ENCODE assay signal across 1 cellular context in the genomic region with DNA sequence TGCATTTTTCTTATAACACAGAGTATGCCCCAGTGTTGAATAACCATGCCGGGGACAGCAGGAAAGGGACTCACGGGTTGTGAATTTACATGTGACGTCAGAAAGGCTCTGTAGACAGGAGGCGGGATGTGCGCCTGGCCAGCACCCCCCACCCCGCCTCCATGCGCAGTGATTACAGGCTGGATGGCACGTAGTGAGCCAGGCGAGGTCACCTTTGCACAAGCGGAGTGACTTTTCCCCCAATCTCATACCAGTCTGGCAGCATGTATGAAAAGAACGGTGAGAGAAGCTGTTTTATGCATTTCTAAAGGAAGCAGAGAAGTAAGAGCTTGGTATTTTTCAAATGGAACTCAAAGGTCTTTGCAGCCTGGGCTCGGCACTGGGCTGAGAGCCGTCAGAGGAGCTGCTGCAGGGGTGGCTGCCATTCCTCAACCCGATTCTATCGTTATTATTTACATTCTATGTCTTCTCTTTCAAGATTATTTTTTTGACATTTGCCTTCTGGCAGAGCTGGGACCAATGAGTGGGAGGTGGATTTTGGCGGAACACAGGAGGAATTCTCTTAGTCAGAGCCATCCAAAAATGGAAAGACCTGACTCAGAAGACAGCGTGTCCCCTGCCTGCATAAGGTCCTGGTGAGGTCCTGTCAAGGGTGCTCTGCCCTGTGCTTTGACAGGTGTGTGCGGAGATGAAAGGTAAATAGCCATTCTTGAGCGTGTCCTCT.
A peak's percentile ranks its signal among the peaks of the same experiment; 100 is the strongest.
TF ChIP-seq lines count a peak whose summit lies in the region.

No MANE protein-coding gene starts in this region.

TF ChIP-seq in K562, 482 proteins besides CTCF, POLR2A, EP300 and RAD21 (continued from another document):
- TF ChIP-seq, protein P1, sequence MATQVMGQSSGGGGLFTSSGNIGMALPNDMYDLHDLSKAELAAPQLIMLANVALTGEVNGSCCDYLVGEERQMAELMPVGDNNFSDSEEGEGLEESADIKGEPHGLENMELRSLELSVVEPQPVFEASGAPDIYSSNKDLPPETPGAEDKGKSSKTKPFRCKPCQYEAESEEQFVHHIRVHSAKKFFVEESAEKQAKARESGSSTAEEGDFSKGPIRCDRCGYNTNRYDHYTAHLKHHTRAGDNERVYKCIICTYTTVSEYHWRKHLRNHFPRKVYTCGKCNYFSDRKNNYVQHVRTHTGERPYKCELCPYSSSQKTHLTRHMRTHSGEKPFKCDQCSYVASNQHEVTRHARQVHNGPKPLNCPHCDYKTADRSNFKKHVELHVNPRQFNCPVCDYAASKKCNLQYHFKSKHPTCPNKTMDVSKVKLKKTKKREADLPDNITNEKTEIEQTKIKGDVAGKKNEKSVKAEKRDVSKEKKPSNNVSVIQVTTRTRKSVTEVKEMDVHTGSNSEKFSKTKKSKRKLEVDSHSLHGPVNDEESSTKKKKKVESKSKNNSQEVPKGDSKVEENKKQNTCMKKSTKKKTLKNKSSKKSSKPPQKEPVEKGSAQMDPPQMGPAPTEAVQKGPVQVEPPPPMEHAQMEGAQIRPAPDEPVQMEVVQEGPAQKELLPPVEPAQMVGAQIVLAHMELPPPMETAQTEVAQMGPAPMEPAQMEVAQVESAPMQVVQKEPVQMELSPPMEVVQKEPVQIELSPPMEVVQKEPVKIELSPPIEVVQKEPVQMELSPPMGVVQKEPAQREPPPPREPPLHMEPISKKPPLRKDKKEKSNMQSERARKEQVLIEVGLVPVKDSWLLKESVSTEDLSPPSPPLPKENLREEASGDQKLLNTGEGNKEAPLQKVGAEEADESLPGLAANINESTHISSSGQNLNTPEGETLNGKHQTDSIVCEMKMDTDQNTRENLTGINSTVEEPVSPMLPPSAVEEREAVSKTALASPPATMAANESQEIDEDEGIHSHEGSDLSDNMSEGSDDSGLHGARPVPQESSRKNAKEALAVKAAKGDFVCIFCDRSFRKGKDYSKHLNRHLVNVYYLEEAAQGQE (CRISPR knock-in tag; IDR thresholded peaks at IDR 0.05; ENCODE audit: low read depth) = no peak
- TF ChIP-seq PURB (CRISPR knock-in tag; IDR thresholded peaks at IDR 0.05; ENCODE audit: low read depth) (no peak), TEAD2 (tag; IDR thresholded peaks at IDR 0.05) (no peak), FOSL1 (tag; conservative IDR thresholded peaks at IDR 0.05) (no peak), PCBP2 (IDR thresholded peaks at IDR 0.05; ENCODE audit: low read depth, low read length, poor library complexity, severe bottlenecking) (no peak), NCOA2 (IDR thresholded peaks at IDR 0.05; ENCODE audit: partially characterized antibody in 2 of 2) (no peak), PTBP1 (IDR thresholded peaks at IDR 0.05; ENCODE audit: low read depth, low read length) (no peak), NCOA1 (IDR thresholded peaks at IDR 0.05; ENCODE audit: low read depth) (no peak), RBM15 (IDR thresholded peaks at IDR 0.05; ENCODE audit: insufficient read depth, low read length) (no peak), NFYB (IDR thresholded peaks at IDR 0.05; ENCODE audit: extremely low read depth, insufficient read length) (no peak), RBM25 (IDR thresholded peaks at IDR 0.05; ENCODE audit: low read depth, low read length, severe bottlenecking) (no peak)
- TF ChIP-seq, protein P2, sequence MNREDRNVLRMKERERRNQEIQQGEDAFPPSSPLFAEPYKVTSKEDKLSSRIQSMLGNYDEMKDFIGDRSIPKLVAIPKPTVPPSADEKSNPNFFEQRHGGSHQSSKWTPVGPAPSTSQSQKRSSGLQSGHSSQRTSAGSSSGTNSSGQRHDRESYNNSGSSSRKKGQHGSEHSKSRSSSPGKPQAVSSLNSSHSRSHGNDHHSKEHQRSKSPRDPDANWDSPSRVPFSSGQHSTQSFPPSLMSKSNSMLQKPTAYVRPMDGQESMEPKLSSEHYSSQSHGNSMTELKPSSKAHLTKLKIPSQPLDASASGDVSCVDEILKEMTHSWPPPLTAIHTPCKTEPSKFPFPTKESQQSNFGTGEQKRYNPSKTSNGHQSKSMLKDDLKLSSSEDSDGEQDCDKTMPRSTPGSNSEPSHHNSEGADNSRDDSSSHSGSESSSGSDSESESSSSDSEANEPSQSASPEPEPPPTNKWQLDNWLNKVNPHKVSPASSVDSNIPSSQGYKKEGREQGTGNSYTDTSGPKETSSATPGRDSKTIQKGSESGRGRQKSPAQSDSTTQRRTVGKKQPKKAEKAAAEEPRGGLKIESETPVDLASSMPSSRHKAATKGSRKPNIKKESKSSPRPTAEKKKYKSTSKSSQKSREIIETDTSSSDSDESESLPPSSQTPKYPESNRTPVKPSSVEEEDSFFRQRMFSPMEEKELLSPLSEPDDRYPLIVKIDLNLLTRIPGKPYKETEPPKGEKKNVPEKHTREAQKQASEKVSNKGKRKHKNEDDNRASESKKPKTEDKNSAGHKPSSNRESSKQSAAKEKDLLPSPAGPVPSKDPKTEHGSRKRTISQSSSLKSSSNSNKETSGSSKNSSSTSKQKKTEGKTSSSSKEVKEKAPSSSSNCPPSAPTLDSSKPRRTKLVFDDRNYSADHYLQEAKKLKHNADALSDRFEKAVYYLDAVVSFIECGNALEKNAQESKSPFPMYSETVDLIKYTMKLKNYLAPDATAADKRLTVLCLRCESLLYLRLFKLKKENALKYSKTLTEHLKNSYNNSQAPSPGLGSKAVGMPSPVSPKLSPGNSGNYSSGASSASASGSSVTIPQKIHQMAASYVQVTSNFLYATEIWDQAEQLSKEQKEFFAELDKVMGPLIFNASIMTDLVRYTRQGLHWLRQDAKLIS (CRISPR knock-in tag; IDR thresholded peaks at IDR 0.05) = no peak
- TF ChIP-seq, protein P3, sequence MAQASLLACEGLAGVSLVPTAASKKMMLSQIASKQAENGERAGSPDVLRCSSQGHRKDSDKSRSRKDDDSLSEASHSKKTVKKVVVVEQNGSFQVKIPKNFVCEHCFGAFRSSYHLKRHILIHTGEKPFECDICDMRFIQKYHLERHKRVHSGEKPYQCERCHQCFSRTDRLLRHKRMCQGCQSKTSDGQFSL (CRISPR knock-in tag; IDR thresholded peaks at IDR 0.05) = peak; percentile 51; the same call in 1 of the 2 replicates
- TF ChIP-seq, protein P3 (tag; IDR thresholded peaks at IDR 0.05) = peak in 1 of 2 experiments; percentile 67; a peak in 2 of 4 replicates
- TF ChIP-seq, protein P4, sequence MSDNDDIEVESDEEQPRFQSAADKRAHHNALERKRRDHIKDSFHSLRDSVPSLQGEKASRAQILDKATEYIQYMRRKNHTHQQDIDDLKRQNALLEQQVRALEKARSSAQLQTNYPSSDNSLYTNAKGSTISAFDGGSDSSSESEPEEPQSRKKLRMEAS (CRISPR knock-in tag; IDR thresholded peaks at IDR 0.05) = no peak
